ENCODE assay signal across 1 cellular context in genomic region chr12:62259993-62260732, GRCh38.
TF ChIP-seq lines count a peak whose summit lies in the region.

USP15 (plus strand) TSS chr12:62260404; CDS start chr12:62260415, 11 bp downstream.

TF ChIP-seq in HEK293, 187 proteins besides CTCF, POLR2A, EP300 and RAD21 (continued from another document):
- TF ChIP-seq ZNF639 (tag by site-specific recombination; IDR thresholded peaks at IDR 0.05) = peak; percentile 93
- no peak for TF ChIP-seq ZNF221 (tag by site-specific recombination; IDR thresholded peaks at IDR 0.05; ENCODE audit: borderline replicate concordance)
- no peak for TF ChIP-seq ZNF768 (tag by site-specific recombination; IDR thresholded peaks at IDR 0.05)
- peak; percentile 79 for TF ChIP-seq ZBTB26 (tag by site-specific recombination; optimal IDR thresholded peaks at IDR 0.05)
- TF ChIP-seq ZNF214 (tag by site-specific recombination; IDR thresholded peaks at IDR 0.05; ENCODE audit: borderline replicate concordance) = no peak
- TF ChIP-seq ZXDB (tag by site-specific recombination; IDR thresholded peaks at IDR 0.05) = peak; percentile 94
- TF ChIP-seq ZBTB7A (tag by site-specific recombination; IDR thresholded peaks at IDR 0.05; ENCODE audit: low read depth) = peak; percentile 84; the same call in 1 of the 2 replicates
- TF ChIP-seq, protein P1, sequence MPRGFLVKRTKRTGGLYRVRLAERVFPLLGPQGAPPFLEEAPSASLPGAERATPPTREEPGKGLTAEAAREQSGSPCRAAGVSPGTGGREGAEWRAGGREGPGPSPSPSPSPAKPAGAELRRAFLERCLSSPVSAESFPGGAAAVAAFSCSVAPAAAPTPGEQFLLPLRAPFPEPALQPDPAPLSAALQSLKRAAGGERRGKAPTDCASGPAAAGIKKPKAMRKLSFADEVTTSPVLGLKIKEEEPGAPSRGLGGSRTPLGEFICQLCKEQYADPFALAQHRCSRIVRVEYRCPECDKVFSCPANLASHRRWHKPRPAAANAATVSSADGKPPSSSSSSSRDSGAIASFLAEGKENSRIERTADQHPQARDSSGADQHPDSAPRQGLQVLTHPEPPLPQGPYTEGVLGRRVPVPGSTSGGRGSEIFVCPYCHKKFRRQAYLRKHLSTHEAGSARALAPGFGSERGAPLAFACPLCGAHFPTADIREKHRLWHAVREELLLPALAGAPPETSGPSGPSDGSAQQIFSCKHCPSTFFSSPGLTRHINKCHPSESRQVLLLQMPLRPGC (tag by site-specific recombination; IDR thresholded peaks at IDR 0.05) = peak; percentile 29; the same call in 1 of the 2 replicates
- TF ChIP-seq MYNN (tag by site-specific recombination; IDR thresholded peaks at IDR 0.05; ENCODE audit: borderline replicate concordance) = 0 out of 2 replicates have a peak, but pooled peaks have one; percentile 46
- peak; percentile 83; the same call in 1 of the 2 replicates for TF ChIP-seq ZSCAN23 (tag by site-specific recombination; IDR thresholded peaks at IDR 0.05)
- TF ChIP-seq ZNF10 (tag by site-specific recombination; IDR thresholded peaks at IDR 0.05) = peak; percentile 25; the same call in 1 of the 2 replicates
- TF ChIP-seq ZNF518A (tag by site-specific recombination; conservative IDR thresholded peaks at IDR 0.05; ENCODE audit: low read depth) = peak; percentile 66; the same call in 1 of the 2 replicates
- peak; percentile 69 for TF ChIP-seq WT1 (tag by site-specific recombination; IDR thresholded peaks at IDR 0.05)
